In the genomic region with DNA sequence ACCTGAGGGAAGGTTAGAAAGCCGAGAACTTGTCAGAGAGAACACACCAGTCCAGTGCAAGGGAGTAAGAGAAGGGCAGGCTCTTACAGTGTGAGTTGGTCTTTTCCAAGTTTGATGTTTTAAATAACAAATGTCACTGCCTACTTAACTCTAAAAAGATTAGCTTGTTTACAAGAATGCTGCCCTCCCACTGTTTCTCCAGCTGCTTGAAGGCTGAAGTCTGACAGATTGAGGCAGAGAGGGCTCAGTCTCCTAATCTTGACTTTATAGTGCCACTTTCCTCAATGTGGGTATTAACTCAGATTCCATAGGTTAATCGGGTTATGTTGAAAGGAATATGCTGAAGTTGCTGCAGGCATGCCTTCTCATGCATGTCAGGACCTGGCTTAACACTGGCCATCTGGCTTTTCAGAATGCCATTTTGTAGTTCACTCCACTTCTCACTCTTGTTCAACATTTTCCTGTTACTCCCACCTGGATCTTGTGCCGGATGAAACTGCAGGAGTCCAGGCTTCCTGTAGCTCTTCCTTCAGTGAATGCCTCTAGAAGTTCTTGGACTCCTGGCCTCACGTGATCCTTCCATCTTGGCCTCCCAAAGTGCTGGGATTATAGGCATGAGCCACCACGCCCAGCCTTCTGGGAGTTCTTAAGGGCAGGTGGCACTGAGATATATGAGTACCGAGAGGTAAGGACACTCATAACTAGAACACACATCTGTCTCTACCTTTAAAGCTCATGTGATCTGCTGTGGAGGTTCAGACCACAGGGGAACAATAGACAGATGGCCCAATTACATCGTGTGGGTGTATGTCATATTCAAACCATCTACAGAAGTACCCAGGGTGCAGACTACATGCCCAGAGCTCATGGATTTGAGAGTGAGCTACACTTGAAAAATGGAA, we compare ENCODE assay signal across 1 cellular context.
TF ChIP-seq lines count a peak whose summit lies in the region.

No MANE protein-coding gene starts in this region.

TF ChIP-seq in GM12878, 131 proteins besides CTCF, POLR2A, EP300 and RAD21 (continued from another document and continues in another):
- TF ChIP-seq, protein P1, sequence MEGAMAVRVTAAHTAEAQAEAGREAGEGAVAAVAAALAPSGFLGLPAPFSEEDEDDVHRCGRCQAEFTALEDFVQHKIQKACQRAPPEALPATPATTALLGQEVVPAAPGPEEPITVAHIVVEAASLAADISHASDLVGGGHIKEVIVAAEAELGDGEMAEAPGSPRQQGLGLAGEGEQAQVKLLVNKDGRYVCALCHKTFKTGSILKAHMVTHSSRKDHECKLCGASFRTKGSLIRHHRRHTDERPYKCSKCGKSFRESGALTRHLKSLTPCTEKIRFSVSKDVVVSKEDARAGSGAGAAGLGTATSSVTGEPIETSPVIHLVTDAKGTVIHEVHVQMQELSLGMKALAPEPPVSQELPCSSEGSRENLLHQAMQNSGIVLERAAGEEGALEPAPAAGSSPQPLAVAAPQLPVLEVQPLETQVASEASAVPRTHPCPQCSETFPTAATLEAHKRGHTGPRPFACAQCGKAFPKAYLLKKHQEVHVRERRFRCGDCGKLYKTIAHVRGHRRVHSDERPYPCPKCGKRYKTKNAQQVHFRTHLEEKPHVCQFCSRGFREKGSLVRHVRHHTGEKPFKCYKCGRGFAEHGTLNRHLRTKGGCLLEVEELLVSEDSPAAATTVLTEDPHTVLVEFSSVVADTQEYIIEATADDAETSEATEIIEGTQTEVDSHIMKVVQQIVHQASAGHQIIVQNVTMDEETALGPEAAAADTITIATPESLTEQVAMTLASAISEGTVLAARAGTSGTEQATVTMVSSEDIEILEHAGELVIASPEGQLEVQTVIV (IDR thresholded peaks at IDR 0.05; ENCODE audit: borderline replicate concordance, partially characterized antibody): no peak
- TF ChIP-seq RFX5 (IDR thresholded peaks at IDR 0.05; ENCODE audit: low read depth, low read length) (no peak), MEF2B (IDR thresholded peaks at IDR 0.05; ENCODE audit: partially characterized antibody, poor library complexity, severe bottlenecking) (peak; percentile 93), ATF7 (IDR thresholded peaks at IDR 0.05; ENCODE audit: low read depth) (peak; percentile 95), IRF4 (IDR thresholded peaks at IDR 0.05; ENCODE audit: low read depth, low read length) (peak; percentile 100), MTA2 (IDR thresholded peaks at IDR 0.05; ENCODE audit: low read depth) (peak; percentile 98), MLLT1 (IDR thresholded peaks at IDR 0.05) (peak; percentile 99), SMAD1 (IDR thresholded peaks at IDR 0.05; ENCODE audit: low read depth, partially characterized antibody) (peak; percentile 85), YY1 (IDR thresholded peaks at IDR 0.05; ENCODE audit: low read depth, low read length) (peak; percentile 1), NFXL1 (IDR thresholded peaks at IDR 0.05; ENCODE audit: borderline replicate concordance) (no peak), EGR1 (IDR thresholded peaks at IDR 0.05; ENCODE audit: borderline replicate concordance in 1 of 2, low read depth in 2 of 2, low read length in 2 of 2) (peak in 1 of 2 experiments; percentile 65; a peak in 1 of 3 replicates), BMI1 (IDR thresholded peaks at IDR 0.05; ENCODE audit: borderline replicate concordance) (peak; percentile 88), BACH1 (IDR thresholded peaks at IDR 0.05; ENCODE audit: borderline replicate concordance) (peak; percentile 92; the same call in 1 of the 2 replicates), RB1 (IDR thresholded peaks at IDR 0.05; ENCODE audit: borderline replicate concordance) (peak; percentile 38; the same call in 1 of the 2 replicates), JUNB (IDR thresholded peaks at IDR 0.05) (peak; percentile 99), ETV6 (conservative IDR thresholded peaks at IDR 0.05 in 1 of 2, IDR thresholded peaks at IDR 0.05 in 1 of 2; ENCODE audit: borderline replicate concordance in 1 of 2, low read depth in 1 of 2) (peak in 1 of 2 experiments; percentile 94; a peak in 2 of 4 replicates), FOXM1 (IDR thresholded peaks at IDR 0.05; ENCODE audit: low read depth, low read length) (peak; percentile 100), PAX5 (IDR thresholded peaks at IDR 0.05; ENCODE audit: borderline replicate concordance, low read depth, low read length) (peak; percentile 93), IRF3 (IDR thresholded peaks at IDR 0.05) (no peak), ESRRA (IDR thresholded peaks at IDR 0.05; ENCODE audit: low read length) (no peak), TBL1XR1 (IDR thresholded peaks at IDR 0.05; ENCODE audit: low read depth, low read length) (peak; percentile 88; the same call in 1 of the 2 replicates), MXI1 (IDR thresholded peaks at IDR 0.05; ENCODE audit: low read depth, low read length) (peak; percentile 52; the same call in 1 of the 2 replicates), NR2C1 (IDR thresholded peaks at IDR 0.05) (no peak), ZNF207 (IDR thresholded peaks at IDR 0.05; ENCODE audit: borderline replicate concordance) (peak; percentile 34; the same call in 1 of the 2 replicates), BRCA1 (IDR thresholded peaks at IDR 0.05; ENCODE audit: low read depth, low read length) (no peak), CREM (IDR thresholded peaks at IDR 0.05; ENCODE audit: low read depth) (peak; percentile 95), TCF3 (IDR thresholded peaks at IDR 0.05; ENCODE audit: borderline replicate concordance, insufficient read depth, low read depth, low read length) (peak; percentile 99), KAT2A (conservative IDR thresholded peaks at IDR 0.05; ENCODE audit: control insufficient read depth, low read depth, low read length) (no peak), EED (IDR thresholded peaks at IDR 0.05; ENCODE audit: low read depth) (peak; percentile 100), JUND (IDR thresholded peaks at IDR 0.05; ENCODE audit: low read depth, low read length) (peak; percentile 95), FOXK2 (IDR thresholded peaks at IDR 0.05) (no peak), MYB (IDR thresholded peaks at IDR 0.05; ENCODE audit: borderline replicate concordance, low read depth, low read length) (no peak), RAD51 (IDR thresholded peaks at IDR 0.05) (peak; percentile 93), NFIC (IDR thresholded peaks at IDR 0.05; ENCODE audit: low read depth, low read length) (peak; percentile 99), HDAC6 (IDR thresholded peaks at IDR 0.05; ENCODE audit: unreplicated experiment) (no peak), CEBPB (IDR thresholded peaks at IDR 0.05; ENCODE audit: borderline replicate concordance in 1 of 2, low read depth in 2 of 2, low read length in 2 of 2) (peak in 1 of 2 experiments; percentile 71; a peak in 1 of 4 replicates), SIX5 (IDR thresholded peaks at IDR 0.05; ENCODE audit: low read depth, low read length, severe bottlenecking) (no peak), FOS (IDR thresholded peaks at IDR 0.05; ENCODE audit: borderline replicate concordance, extremely low read depth, insufficient read length) (no peak), NR2F1 (conservative IDR thresholded peaks at IDR 0.05) (peak; percentile 94), STAT1 (conservative IDR thresholded peaks at IDR 0.05) (no peak), MEF2A (IDR thresholded peaks at IDR 0.05; ENCODE audit: insufficient read depth, low read depth, low read length) (peak; percentile 85), CHD2 (IDR thresholded peaks at IDR 0.05; ENCODE audit: borderline replicate concordance, low read depth, low read length) (peak; percentile 70), EZH2 (IDR thresholded peaks at IDR 0.05; ENCODE audit: borderline replicate concordance, control insufficient read depth, low read depth, low read length) (no peak), RELB (IDR thresholded peaks at IDR 0.05; ENCODE audit: low read depth) (peak; percentile 95), ZBTB40 (IDR thresholded peaks at IDR 0.05; ENCODE audit: borderline replicate concordance) (no peak)
- TF ChIP-seq, protein P2, sequence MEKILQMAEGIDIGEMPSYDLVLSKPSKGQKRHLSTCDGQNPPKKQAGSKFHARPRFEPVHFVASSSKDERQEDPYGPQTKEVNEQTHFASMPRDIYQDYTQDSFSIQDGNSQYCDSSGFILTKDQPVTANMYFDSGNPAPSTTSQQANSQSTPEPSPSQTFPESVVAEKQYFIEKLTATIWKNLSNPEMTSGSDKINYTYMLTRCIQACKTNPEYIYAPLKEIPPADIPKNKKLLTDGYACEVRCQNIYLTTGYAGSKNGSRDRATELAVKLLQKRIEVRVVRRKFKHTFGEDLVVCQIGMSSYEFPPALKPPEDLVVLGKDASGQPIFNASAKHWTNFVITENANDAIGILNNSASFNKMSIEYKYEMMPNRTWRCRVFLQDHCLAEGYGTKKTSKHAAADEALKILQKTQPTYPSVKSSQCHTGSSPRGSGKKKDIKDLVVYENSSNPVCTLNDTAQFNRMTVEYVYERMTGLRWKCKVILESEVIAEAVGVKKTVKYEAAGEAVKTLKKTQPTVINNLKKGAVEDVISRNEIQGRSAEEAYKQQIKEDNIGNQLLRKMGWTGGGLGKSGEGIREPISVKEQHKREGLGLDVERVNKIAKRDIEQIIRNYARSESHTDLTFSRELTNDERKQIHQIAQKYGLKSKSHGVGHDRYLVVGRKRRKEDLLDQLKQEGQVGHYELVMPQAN (conservative IDR thresholded peaks at IDR 0.05): peak; percentile 35; the same call in 1 of the 2 replicates
- TF ChIP-seq, protein P3, sequence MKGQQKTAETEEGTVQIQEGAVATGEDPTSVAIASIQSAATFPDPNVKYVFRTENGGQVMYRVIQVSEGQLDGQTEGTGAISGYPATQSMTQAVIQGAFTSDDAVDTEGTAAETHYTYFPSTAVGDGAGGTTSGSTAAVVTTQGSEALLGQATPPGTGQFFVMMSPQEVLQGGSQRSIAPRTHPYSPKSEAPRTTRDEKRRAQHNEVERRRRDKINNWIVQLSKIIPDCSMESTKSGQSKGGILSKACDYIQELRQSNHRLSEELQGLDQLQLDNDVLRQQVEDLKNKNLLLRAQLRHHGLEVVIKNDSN (IDR thresholded peaks at IDR 0.05; ENCODE audit: borderline replicate concordance, extremely low read length, insufficient read depth, low read depth, low read length): no peak
- TF ChIP-seq, protein P4, sequence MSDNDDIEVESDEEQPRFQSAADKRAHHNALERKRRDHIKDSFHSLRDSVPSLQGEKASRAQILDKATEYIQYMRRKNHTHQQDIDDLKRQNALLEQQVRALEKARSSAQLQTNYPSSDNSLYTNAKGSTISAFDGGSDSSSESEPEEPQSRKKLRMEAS (IDR thresholded peaks at IDR 0.05; ENCODE audit: low read depth, low read length): no peak
- TF ChIP-seq, protein P5, sequence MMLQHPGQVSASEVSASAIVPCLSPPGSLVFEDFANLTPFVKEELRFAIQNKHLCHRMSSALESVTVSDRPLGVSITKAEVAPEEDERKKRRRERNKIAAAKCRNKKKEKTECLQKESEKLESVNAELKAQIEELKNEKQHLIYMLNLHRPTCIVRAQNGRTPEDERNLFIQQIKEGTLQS (IDR thresholded peaks at IDR 0.05; ENCODE audit: borderline replicate concordance, extremely low read depth, low read depth, low read length): no peak
